ENCODE assay signal across 9 cellular contexts in genomic region chr14:51094901-51095853, GRCh38. TPM values are rescaled to one million over a fixed set of nuclear protein-coding genes. Genes with fewer than 3 reads are reported as not detected.
A peak's percentile ranks its signal among the peaks of the same experiment; 100 is the strongest.
DNase-seq lines count a peak whose midpoint lies in the region; ATAC-seq, FAIRE-seq and TF ChIP-seq lines count a peak whose summit lies in the region.
"Had no signal": no experiment of that assay in that cellular context is flagged by ENCODE, and none has a peak within 500 bp of the region (broad histone marks: within the 10 kb centered on the region; RNA-seq: fewer than 3 reads in every experiment).

Gene TRIM9 (minus strand): TSS chr14:51095105. CDS start chr14:51094939, 166 bp downstream.

- DNase-seq in A549 (ENCODE audit: low read depth in 1 of 2, low spot score in 1 of 2) (peak; percentile 96 to 99), NCI-H2196 treated with DMSO at 0.1 percent for 48 hours (lab: John Stamatoyannopoulos, UW; ENCODE audit: unreplicated experiment) (peak; percentile 95), WTC11 (ENCODE audit: low spot score) (peak; percentile 99), cardiac fibroblast (ENCODE audit: low read depth in 2 of 2) (peak; percentile 89 to 98), iPS-NIHi7 (ENCODE audit: extremely low spot score) (peak; percentile 99)

- peak; percentile 87 to 92 for ATAC-seq in A549
- peak; percentile 100 for ATAC-seq in GM18907 (IDR thresholded peaks at IDR 0.05; ENCODE audit: unreplicated experiment)
- peak; percentile 99 for ATAC-seq in HG03159 (IDR thresholded peaks at IDR 0.05; ENCODE audit: unreplicated experiment)
- ATAC-seq in WTC11: peak; percentile 96

- H3K4me3 ChIP-seq in A549 (peak within 1 kb of the TSS; percentile 76), cardiac fibroblast (replicated peaks in 1 of 2; ENCODE audit: low read depth in 2 of 2, low read length in 2 of 2) (peak within 1 kb of the TSS; percentile 57 to 66), skin epidermis (peak within 1 kb of the TSS; percentile 51 to 72 (median 59))

- no peak for FAIRE-seq in A549 (lab: Jason Lieb, UNC)
- FAIRE-seq: G401.6 had no signal

- CTCF ChIA-PET in A549 (lab: Yijun Ruan, JAX): interaction anchor here (0.9 to 3.4 kb wide), 23 partner anchors 10 to 685 kb away, joined by 3 to 30 read pairs (median 4); no protein-coding TSS in a partner anchor
- CTCF ChIA-PET in WTC11 (lab: Charles Lee): interaction anchor here (0.7 to 3.4 kb wide), 21 partner anchors 9 to 681 kb away, joined by 3 to 19 read pairs (median 5); partner anchors contain the start of gene TMX1

- H3K27ac Mint-ChIP-seq in WTC11: peak within 1 kb of the TSS; percentile 32; the same call in 1 of the 2 replicates

- no peak for TF ChIP-seq EP300 in A549 (IDR thresholded peaks at IDR 0.05)

- H3K4me1 ChIP-seq in A549: peaks cover 44% of the 10 kb centered on the region

- 3% methylated on average over 35 of the region's 83 CpGs for WGBS in A549 (ENCODE audit: missing lambda C conversion rate)

- TF ChIP-seq CTCF in A549 (IDR thresholded peaks at IDR 0.05): no peak
- no peak for TF ChIP-seq CTCF in WTC11 (IDR thresholded peaks at IDR 0.05)
- no peak for TF ChIP-seq CTCF in cardiac fibroblast (IDR thresholded peaks at IDR 0.05; ENCODE audit: low read depth, low read length)

- no peaks in the 10 kb centered on the region for H3K36me3 Mint-ChIP-seq in WTC11

- TF ChIP-seq RAD21 in A549 (conservative IDR thresholded peaks at IDR 0.05 in 1 of 2, IDR thresholded peaks at IDR 0.05 in 1 of 2): no peak

- no peaks in the 10 kb centered on the region for H3K9me3 Mint-ChIP-seq in WTC11

- H3K9me3 ChIP-seq in A549: no peaks in the 10 kb centered on the region

- peak; percentile 69 for TF ChIP-seq POLR2A in A549 (IDR thresholded peaks at IDR 0.05; ENCODE audit: low read length)

- POLR2A ChIA-PET in A549 (lab: Yijun Ruan, JAX) (interaction anchor here (0.6 to 3.4 kb wide), 21 partner anchors 8 to 1844 kb away, joined by 3 to 33 read pairs (median 6); partner anchors contain the start of genes PYGL and TMX1), WTC11 (lab: Charles Lee) (interaction anchor here (0.7 to 1.1 kb wide), 2 partner anchors 9 to 309 kb away, joined by 3 read pairs; no protein-coding TSS in a partner anchor)

- peak within 1 kb of the TSS; percentile 97 for H3K4me2 ChIP-seq in A549

- peaks cover 64% of the 10 kb centered on the region for H3K27me3 Mint-ChIP-seq in WTC11 (ENCODE audit: low read depth)

- H3K4me3 Mint-ChIP-seq in WTC11: peak within 1 kb of the TSS; percentile 84

- H3K27ac ChIP-seq in A549: peak within 1 kb of the TSS; percentile 88 to 90
- H3K27ac ChIP-seq in skin epidermis: peak within 1 kb of the TSS in 19 of 21 experiments; percentile 9 to 85 (median 55)

- H3K4me1 Mint-ChIP-seq in WTC11: peaks cover 19% of the 10 kb centered on the region

TF ChIP-seq in A549, 52 proteins besides CTCF, POLR2A, EP300 and RAD21 (continues in another document):
- TF ChIP-seq TFCP2L1 (CRISPR knock-in tag; IDR thresholded peaks at IDR 0.05) (no peak), ZFP36 (IDR thresholded peaks at IDR 0.05; ENCODE audit: borderline replicate concordance, partially characterized antibody) (no peak), MAZ (IDR thresholded peaks at IDR 0.05; ENCODE audit: borderline replicate concordance, low read depth, low read length) (no peak), PHF8 (IDR thresholded peaks at IDR 0.05; ENCODE audit: borderline replicate concordance, low read depth) (peak; percentile 32; the same call in 1 of the 2 replicates), RFX5 (IDR thresholded peaks at IDR 0.05) (no peak), NPAS2 (CRISPR knock-in tag; IDR thresholded peaks at IDR 0.05; ENCODE audit: borderline replicate concordance) (no peak), POLR2AphosphoS2 (conservative IDR thresholded peaks at IDR 0.05; ENCODE audit: low read length) (no peak), EHMT2 (IDR thresholded peaks at IDR 0.05; ENCODE audit: low read depth) (peak; percentile 55; the same call in 1 of the 2 replicates), GATA3 (IDR thresholded peaks at IDR 0.05; ENCODE audit: borderline replicate concordance) (no peak), CHD2 (IDR thresholded peaks at IDR 0.05; ENCODE audit: low read length, partially characterized antibody) (no peak), CBX2 (IDR thresholded peaks at IDR 0.05; ENCODE audit: borderline replicate concordance, low read depth) (no peak), ELK1 (IDR thresholded peaks at IDR 0.05; ENCODE audit: low read depth, low read length) (no peak), NR3C1 (IDR thresholded peaks at IDR 0.05) (no peak), USF2 (IDR thresholded peaks at IDR 0.05) (no peak), JUN (IDR thresholded peaks at IDR 0.05) (peak; percentile 36 to 41; a peak in 2 of 5 replicates), HEYL (CRISPR knock-in tag; IDR thresholded peaks at IDR 0.05) (no peak)

TF ChIP-seq in WTC11, 78 proteins besides CTCF, POLR2A, EP300 and RAD21 (continues in another document):
- peak; percentile 63 for TF ChIP-seq FOXP4 (CRISPR knock-in tag; IDR thresholded peaks at IDR 0.05)
- TF ChIP-seq ELF4 (CRISPR knock-in tag; IDR thresholded peaks at IDR 0.05; ENCODE audit: low read depth): no peak
- peak; percentile 57; the same call in 1 of the 2 replicates for TF ChIP-seq HMGXB4 (CRISPR knock-in tag; IDR thresholded peaks at IDR 0.05)
- no peak for TF ChIP-seq MLX (CRISPR knock-in tag; IDR thresholded peaks at IDR 0.05)
- peak; percentile 56; the same call in 1 of the 2 replicates for TF ChIP-seq CBFB (CRISPR knock-in tag; IDR thresholded peaks at IDR 0.05; ENCODE audit: low read depth)
- TF ChIP-seq ATF6 (CRISPR knock-in tag; IDR thresholded peaks at IDR 0.05): no peak
- TF ChIP-seq SP1 (CRISPR knock-in tag; conservative IDR thresholded peaks at IDR 0.05): peak; percentile 68; the same call in 1 of the 2 replicates
- no peak for TF ChIP-seq JUN (CRISPR knock-in tag; IDR thresholded peaks at IDR 0.05)
- TF ChIP-seq E2F5 (CRISPR knock-in tag; IDR thresholded peaks at IDR 0.05): peak; percentile 77; the same call in 1 of the 2 replicates

RNA-seq across cellular contexts. Expression of gene TRIM9, which starts in this region (rescaled TPM):
- polyA plus RNA-seq in A549 (2011; rRNA removed): 21.2 and 24.6 TPM in 2 replicates
- 6.6 and 7.6 TPM in 2 replicates for polyA plus RNA-seq in A549 (2012; cell fraction: cytosol; rRNA removed)
- polyA plus RNA-seq in A549 (2012; cell fraction: nucleus; rRNA removed): 40.9 and 49.2 TPM in 2 replicates
- 4.8 to 5.7 TPM (median 5.4 TPM) in 3 replicates for polyA plus RNA-seq in A549 (2017; fragmentation: RNase III; extraction: RNeasy Plus Mini Kit Qiagen cat#74134 plus additional on column Dnase treatment)
- 46.2 and 46.9 TPM in 2 replicates for polyA minus RNA-seq in A549 (2011; rRNA and poly(A)+ RNA removed)
- 4.0 to 4.4 TPM (median 4.2 TPM) in 3 replicates for total RNA-seq in WTC11 (2021)

Comparison
In these comparisons a context has a peak if more than half of its experiments do, and no peak if none do; other contexts are left out.
1. Peak in every context shown above with its lines: DNase-seq, ATAC-seq, H3K4me3 ChIP-seq and H3K27ac ChIP-seq.